In the genomic region with DNA sequence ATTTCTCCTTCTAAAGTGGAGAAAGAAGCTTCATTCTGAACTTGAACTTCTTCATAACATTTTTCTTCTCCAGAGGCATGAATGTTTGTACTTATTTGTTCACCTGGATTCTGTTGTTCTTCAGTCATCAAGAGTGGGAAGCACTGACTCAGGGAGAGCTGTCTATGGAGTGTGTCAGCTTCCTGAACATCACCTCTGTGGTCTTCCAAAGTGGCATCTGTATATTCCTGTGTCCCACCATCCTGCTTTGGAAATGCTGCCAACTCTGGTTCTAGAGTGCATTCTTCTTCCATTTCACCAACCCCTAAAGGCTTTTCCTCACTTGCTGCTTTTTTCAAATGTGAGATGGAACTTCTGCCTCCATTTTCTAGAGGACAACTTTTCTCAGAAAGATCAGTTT, we compare ENCODE assay signal across 31 cellular contexts. TPM values are rescaled to one million over a fixed set of nuclear protein-coding genes. Genes with fewer than 3 reads are reported as not detected.
DNase-seq lines count a peak whose midpoint lies in the region; ATAC-seq, FAIRE-seq and TF ChIP-seq lines count a peak whose summit lies in the region.
"Had no signal": no experiment of that assay in that cellular context is flagged by ENCODE, and none has a peak within 500 bp of the region (broad histone marks: within the 10 kb centered on the region; RNA-seq: fewer than 3 reads in every experiment).

No MANE protein-coding gene starts in this region.

- peaks cover 6% of the 10 kb centered on the region for H3K4me1 Mint-ChIP-seq in HFFc6 (ENCODE audit: low read depth)
- H3K4me1 Mint-ChIP-seq: activated CD8-positive, alpha-beta memory T cell treated with anti-CD3 and anti-CD28 coated beads, Interleukin-2, amount 10 ng/mL, durations not matched to agents 7 days and 5 days; activated naive CD8-positive, alpha-beta T cell treated with anti-CD3 and anti-CD28 coated beads, Interleukin-2, amount 50 U/mL, for 24 hours; mesothelial cell of epicardium had no signal

- no peak overlapping the region for H3K4me3 Mint-ChIP-seq in HFFc6
- H3K4me3 Mint-ChIP-seq: activated CD8-positive, alpha-beta memory T cell treated with anti-CD3 and anti-CD28 coated beads, Interleukin-2, amount 10 ng/mL, durations not matched to agents 7 days and 5 days; activated naive CD8-positive, alpha-beta T cell treated with anti-CD3 and anti-CD28 coated beads, Interleukin-2, amount 50 U/mL, for 24 hours; mesothelial cell of epicardium; naive thymus-derived CD4-positive, alpha-beta T cell; T-helper 1 cell treated with Interleukin-12 subunit alpha and Interleukin-12 subunit beta and Interleukin-4 antibody, amounts not matched to agents 30 μg/mL and 1 μg/mL, for 36 hours had no signal

- H3K9me3 Mint-ChIP-seq in HFFc6: no peaks in the 10 kb centered on the region
- H3K9me3 Mint-ChIP-seq: activated naive CD8-positive, alpha-beta T cell treated with anti-CD3 and anti-CD28 coated beads, Interleukin-2, amount 50 U/mL, for 24 hours had no signal

- TF ChIP-seq POLR2A in heart left ventricle (IDR thresholded peaks at IDR 0.05): no peak

- H3K27me3 ChIP-seq in heart left ventricle: no peaks in the 10 kb centered on the region
- H3K27me3 ChIP-seq: tibial nerve had no signal

- DNase-seq in DMS53 (lab: John Stamatoyannopoulos, UW): peak; percentile 13
- DNase-seq in DMS53 treated with DMSO at 0.1 percent for 48 hours (lab: John Stamatoyannopoulos, UW; ENCODE audit: unreplicated experiment): no peak
- DNase-seq in SW 1271 (lab: John Stamatoyannopoulos, UW): peak; percentile 14 to 52
- no peak for DNase-seq in heart left ventricle
- DNase-seq in urothelium cell line (ENCODE audit: low spot score): peak; percentile 23
- DNase-seq in activated CD4-positive, CD25-positive, alpha-beta regulatory T cell (lab: John Stamatoyannopoulos, UW): no peak
- no peak for DNase-seq in HFFc6
- DNase-seq in midbrain (lab: John Stamatoyannopoulos, UW): no peak
- DNase-seq: activated CD4-positive, alpha-beta T cell treated with anti-CD3 and anti-CD28 coated beads, Interleukin-2, amount 50 U/mL, for 4 hours; activated CD8-positive, alpha-beta memory T cell treated with anti-CD3 and anti-CD28 coated beads, Interleukin-2, amount 10 ng/mL, durations not matched to agents 7 days and 5 days; activated naive CD4-positive, alpha-beta T cell; activated naive CD8-positive, alpha-beta T cell treated with anti-CD3 and anti-CD28 coated beads, Interleukin-2, amount 50 U/mL, for 24 hours; activated T-cell treated with anti-CD3 and anti-CD28 coated beads, Interleukin-2, amount 50 U/mL, for 48 hours; COR-L47; naive thymus-derived CD4-positive, alpha-beta T cell; NCI-H1092 treated with DMSO at 0.1 percent for 48 hours; NCI-H1930; NCI-H2171 treated with DMSO at 0.1 percent for 48 hours; NCI-H510A; stimulated activated CD4-positive, alpha-beta T cell treated with anti-CD3 and anti-CD28 coated beads, Interleukin-4, amount 100 ng/mL, for 24 hours had no signal

- ATAC-seq in heart left ventricle: peak in 3 of 4 donors; percentile 21 to 37 (median 25)
- ATAC-seq: activated CD8-positive, alpha-beta memory T cell treated with anti-CD3 and anti-CD28 coated beads, Interleukin-2, amount 10 ng/mL, durations not matched to agents 7 days and 5 days; activated naive CD8-positive, alpha-beta T cell treated with anti-CD3 and anti-CD28 coated beads, Interleukin-2, amount 50 U/mL, for 24 hours; naive thymus-derived CD4-positive, alpha-beta T cell had no signal

- peaks cover 0 to 100% (median 43%) of the 10 kb centered on the region in 9 donors for H3K36me3 ChIP-seq in heart left ventricle
- H3K36me3 ChIP-seq: prostate gland, tibial nerve had no signal

- TF ChIP-seq CTCF in heart left ventricle (IDR thresholded peaks at IDR 0.05): no peak
- no peak for TF ChIP-seq CTCF in HFFc6 (IDR thresholded peaks at IDR 0.05)

- H3K27ac ChIP-seq in heart left ventricle: no peak overlapping the region
- H3K27ac ChIP-seq: 22Rv1, C4-2B, prostate gland, RWPE1, SK-N-MC, tibial nerve had no signal

- H3K9me3 ChIP-seq in heart left ventricle: no peaks in the 10 kb centered on the region
- H3K9me3 ChIP-seq: prostate gland, tibial nerve had no signal

- H3K4me3 ChIP-seq in heart left ventricle: no peak overlapping the region
- H3K4me3 ChIP-seq: K562, prostate gland, SK-N-MC, tibial nerve had no signal

- intact Hi-C loops in heart left ventricle (cut with DNase I): no loop called here

- peaks cover 0 to 31% (median 0%) of the 10 kb centered on the region in 12 donors for H3K4me1 ChIP-seq in heart left ventricle
- H3K4me1 ChIP-seq: prostate gland, tibial nerve had no signal

- no peaks in the 10 kb centered on the region for H3K36me3 Mint-ChIP-seq in HFFc6 (ENCODE audit: low read depth)
- H3K36me3 Mint-ChIP-seq: activated CD8-positive, alpha-beta memory T cell treated with anti-CD3 and anti-CD28 coated beads, Interleukin-2, amount 10 ng/mL, durations not matched to agents 7 days and 5 days; mesothelial cell of epicardium had no signal

- no peak overlapping the region for H3K27ac Mint-ChIP-seq in HFFc6
- H3K27ac Mint-ChIP-seq: activated CD8-positive, alpha-beta memory T cell treated with anti-CD3 and anti-CD28 coated beads, Interleukin-2, amount 10 ng/mL, durations not matched to agents 7 days and 5 days; activated naive CD8-positive, alpha-beta T cell treated with anti-CD3 and anti-CD28 coated beads, Interleukin-2, amount 50 U/mL, for 24 hours; mesothelial cell of epicardium; naive thymus-derived CD4-positive, alpha-beta T cell; T-helper 1 cell treated with Interleukin-12 subunit alpha and Interleukin-12 subunit beta and Interleukin-4 antibody, amounts not matched to agents 30 μg/mL and 1 μg/mL, for 36 hours had no signal

- FAIRE-seq in urothelium cell line (lab: Jason Lieb, UNC): no peak
- FAIRE-seq: endometrium, islet of Langerhans, K562 had no signal

- H3K27me3 Mint-ChIP-seq in HFFc6 (ENCODE audit: insufficient read depth): peaks cover 9% of the 10 kb centered on the region
- H3K27me3 Mint-ChIP-seq: activated naive CD8-positive, alpha-beta T cell treated with anti-CD3 and anti-CD28 coated beads, Interleukin-2, amount 50 U/mL, for 24 hours; naive thymus-derived CD4-positive, alpha-beta T cell had no signal

RNA-seq across cellular contexts. Expression of gene TTN, which starts 59.5 kb away (rescaled TPM):
- total RNA-seq in heart left ventricle: 1,000 to 10,000 TPM; 2,645 to 4,653 (median 3,666) TPM
- polyA plus RNA-seq in heart left ventricle: 100 to 1,000 TPM; 136 to 653 TPM
- total RNA-seq in HFFc6 (2021; fragmentation: NEBNext Ultra II Directional; extraction: Animal tissue kit (Norgen Biotek cat#: 25700)): under 1 TPM; 0.17 to 0.33 (median 0.23) TPM

Comparison
In these comparisons a context has a peak if more than half of its experiments do, and no peak if none do; other contexts are left out.
1. DNase-seq: peak in DMS53 (single experiment), SW 1271 (2 of 2) and urothelium cell line (single experiment); none in DMS53 treated with DMSO at 0.1 percent for 48 hours (single experiment), heart left ventricle (0 of 5), activated CD4-positive, CD25-positive, alpha-beta regulatory T cell (0 of 4), HFFc6 (single experiment) and midbrain (single experiment).
2. RNA of gene TTN, which starts 59.5 kb away (total RNA-seq): 2,645 to 4,653 TPM in heart left ventricle; 0.17 to 0.33 TPM in HFFc6; every median in the first group is over 1,000 times any median in the second.